ENCODE assay signal across 28 cellular contexts in the genomic region with DNA sequence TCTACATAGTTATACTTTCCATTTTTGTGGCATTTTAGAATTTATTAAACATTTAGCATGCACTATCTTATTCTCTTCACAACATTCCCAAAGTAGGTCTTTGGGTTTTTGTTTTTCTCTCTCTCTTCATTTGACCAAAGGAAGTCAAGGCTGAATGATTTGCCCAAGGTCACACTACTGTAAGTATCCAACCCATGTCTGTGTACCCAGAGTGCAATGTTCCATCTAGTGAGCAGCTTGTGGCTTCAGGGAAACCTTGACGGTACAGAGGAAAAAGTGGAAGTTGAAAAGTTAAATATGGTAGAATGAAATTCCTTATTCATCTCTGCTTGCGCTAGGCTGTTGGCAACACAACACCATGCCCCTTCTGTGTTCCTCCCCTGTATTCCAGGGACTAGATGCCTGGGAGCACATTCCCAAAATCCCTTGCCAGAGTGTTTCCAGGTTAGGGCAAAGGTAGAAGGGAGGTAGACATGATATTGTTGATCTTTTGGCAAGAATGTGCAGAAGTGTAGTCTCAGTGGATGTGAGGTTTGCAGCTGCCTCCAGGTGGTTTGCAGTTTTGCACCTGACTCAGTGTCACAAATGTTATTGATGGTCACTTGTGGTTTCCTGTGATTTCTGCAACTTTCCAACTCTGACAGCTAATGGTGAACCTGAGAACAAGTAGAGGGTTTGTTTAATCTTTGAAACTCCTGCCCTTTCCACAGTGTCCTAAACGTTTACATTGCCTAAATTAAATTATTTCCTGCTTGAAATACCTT.
"Had no signal": no experiment of that assay in that cellular context is flagged by ENCODE, and none has a peak within 500 bp of the region (broad histone marks: within the 10 kb centered on the region; RNA-seq: fewer than 3 reads in every experiment).

No MANE protein-coding gene starts in this region.

- DNase-seq: kidney glomerular epithelial cell; left colon; left lung; lower lobe of right lung; mammary epithelial cell; mesenchymal stem cell; naive thymus-derived CD8-positive, alpha-beta T cell; nucleus accumbens; pancreas; posterior cingulate gyrus; retina; right cardiac atrium; sigmoid colon; small intestine; spleen; stimulated activated CD4-positive, alpha-beta T cell treated with anti-CD3 and anti-CD28 coated beads, Interleukin-4, amount 100 ng/mL, for 24 hours; tibial artery; trophoblast cell; upper lobe of right lung had no signal

- ATAC-seq: left colon; left lung; lower lobe of right lung; naive thymus-derived CD8-positive, alpha-beta T cell; pancreas; right cardiac atrium; stimulated activated effector memory CD8-positive, alpha-beta T cell treated with anti-CD3 and anti-CD28 coated beads, Interleukin-12 subunit alpha, Interleukin-12 subunit beta, amount 100 ng/mL, for 72 hours; upper lobe of right lung had no signal

- H3K9me3 Mint-ChIP-seq: stimulated activated effector memory CD8-positive, alpha-beta T cell treated with anti-CD3 and anti-CD28 coated beads, Interleukin-12 subunit alpha, Interleukin-12 subunit beta, amount 100 ng/mL, for 72 hours had no signal

- H3K4me3 Mint-ChIP-seq: naive thymus-derived CD8-positive, alpha-beta T cell; nephron; neural crest cell; stimulated activated effector memory CD8-positive, alpha-beta T cell treated with anti-CD3 and anti-CD28 coated beads, Interleukin-12 subunit alpha, Interleukin-12 subunit beta, amount 100 ng/mL, for 72 hours; stimulated activated naive CD8-positive, alpha-beta T cell treated with anti-CD3 and anti-CD28 coated beads, Interleukin-15, Interleukin-2, amounts not matched to agents 100 ng/mL and 50 ng/mL, for 24 hours had no signal

- H3K27ac ChIP-seq: left lung, lower lobe of right lung, pancreas, prostate gland, sigmoid colon, spleen, suprapubic skin, thoracic aorta, tibial artery, upper lobe of right lung had no signal

- H3K36me3 ChIP-seq: left lung, lower lobe of right lung, pancreas, prostate gland, sigmoid colon, spleen, suprapubic skin, thoracic aorta, tibial artery, upper lobe of right lung had no signal

- H3K9me3 ChIP-seq: lower lobe of right lung, pancreas, prostate gland, sigmoid colon, suprapubic skin, thoracic aorta, tibial artery, upper lobe of right lung had no signal

- H3K27me3 ChIP-seq: left lung, pancreas, sigmoid colon, spleen, suprapubic skin, tibial artery, upper lobe of right lung had no signal

- H3K27me3 Mint-ChIP-seq: stimulated activated naive CD8-positive, alpha-beta T cell treated with anti-CD3 and anti-CD28 coated beads, Interleukin-15, Interleukin-2, amounts not matched to agents 100 ng/mL and 50 ng/mL, for 24 hours had no signal

- FAIRE-seq: keratinocyte, pancreas, small intestine, urothelium cell line had no signal

- H3K36me3 Mint-ChIP-seq: naive thymus-derived CD8-positive, alpha-beta T cell; stimulated activated effector memory CD8-positive, alpha-beta T cell treated with anti-CD3 and anti-CD28 coated beads, Interleukin-12 subunit alpha, Interleukin-12 subunit beta, amount 100 ng/mL, for 72 hours had no signal

- H3K27ac Mint-ChIP-seq: naive thymus-derived CD8-positive, alpha-beta T cell; nephron; stimulated activated effector memory CD8-positive, alpha-beta T cell treated with anti-CD3 and anti-CD28 coated beads, Interleukin-12 subunit alpha, Interleukin-12 subunit beta, amount 100 ng/mL, for 72 hours; stimulated activated naive CD8-positive, alpha-beta T cell treated with anti-CD3 and anti-CD28 coated beads, Interleukin-15, Interleukin-2, amounts not matched to agents 100 ng/mL and 50 ng/mL, for 24 hours had no signal

- H3K4me1 Mint-ChIP-seq: naive thymus-derived CD8-positive, alpha-beta T cell; nephron; neural crest cell; stimulated activated effector memory CD8-positive, alpha-beta T cell treated with anti-CD3 and anti-CD28 coated beads, Interleukin-12 subunit alpha, Interleukin-12 subunit beta, amount 100 ng/mL, for 72 hours had no signal

- H3K4me1 ChIP-seq: left lung, lower lobe of right lung, pancreas, prostate gland, sigmoid colon, spleen, suprapubic skin, tibial artery, upper lobe of right lung had no signal

- H3K4me3 ChIP-seq: left lung, lower lobe of right lung, pancreas, prostate gland, sigmoid colon, spleen, suprapubic skin, thoracic aorta, tibial artery, upper lobe of right lung had no signal
